ENCODE assay signal across 1 cellular context in the genomic region with DNA sequence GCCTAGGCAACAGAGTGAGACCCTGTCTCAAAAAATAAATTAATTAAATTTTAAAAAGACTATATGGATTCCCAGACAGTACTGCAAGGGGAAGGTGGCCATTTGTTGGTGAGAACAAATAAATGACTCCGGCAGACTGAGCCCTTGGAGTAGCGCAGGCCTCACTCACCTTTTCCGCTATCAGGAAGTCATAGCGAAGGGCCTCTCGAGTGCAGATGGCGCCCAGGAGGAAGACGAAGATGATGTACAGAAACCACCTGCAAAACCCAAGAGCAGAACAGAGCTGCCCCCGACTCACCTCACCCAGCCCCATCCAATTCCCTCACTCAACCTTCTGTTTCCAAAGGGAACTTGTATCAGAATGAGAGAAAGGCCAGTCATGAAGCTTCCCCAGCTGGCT.
TF ChIP-seq lines count a peak whose summit lies in the region.

No MANE protein-coding gene starts in this region.

TF ChIP-seq in IMR-90, 13 proteins besides CTCF, POLR2A, EP300 and RAD21:
- TF ChIP-seq NFE2L2 (IDR thresholded peaks at IDR 0.05; ENCODE audit: low read depth, low read length) (no peak), MAFK (IDR thresholded peaks at IDR 0.05; ENCODE audit: low read depth, low read length) (no peak), BHLHE40 (IDR thresholded peaks at IDR 0.05; ENCODE audit: low read depth, low read length) (no peak), SMC3 (IDR thresholded peaks at IDR 0.05; ENCODE audit: low read depth, low read length) (no peak), RCOR1 (IDR thresholded peaks at IDR 0.05; ENCODE audit: insufficient replicate concordance, low read length) (no peak), FOS (IDR thresholded peaks at IDR 0.05; ENCODE audit: low read depth, low read length) (no peak), MXI1 (IDR thresholded peaks at IDR 0.05; ENCODE audit: borderline replicate concordance, low read depth, low read length) (no peak), CEBPB (IDR thresholded peaks at IDR 0.05; ENCODE audit: low read depth, low read length) (no peak), CHD1 (IDR thresholded peaks at IDR 0.05; ENCODE audit: low read depth, low read length) (no peak), MAZ (IDR thresholded peaks at IDR 0.05; ENCODE audit: borderline replicate concordance, low read depth, low read length) (no peak), RFX5 (IDR thresholded peaks at IDR 0.05; ENCODE audit: low read depth, low read length) (no peak)
- TF ChIP-seq, protein P1, sequence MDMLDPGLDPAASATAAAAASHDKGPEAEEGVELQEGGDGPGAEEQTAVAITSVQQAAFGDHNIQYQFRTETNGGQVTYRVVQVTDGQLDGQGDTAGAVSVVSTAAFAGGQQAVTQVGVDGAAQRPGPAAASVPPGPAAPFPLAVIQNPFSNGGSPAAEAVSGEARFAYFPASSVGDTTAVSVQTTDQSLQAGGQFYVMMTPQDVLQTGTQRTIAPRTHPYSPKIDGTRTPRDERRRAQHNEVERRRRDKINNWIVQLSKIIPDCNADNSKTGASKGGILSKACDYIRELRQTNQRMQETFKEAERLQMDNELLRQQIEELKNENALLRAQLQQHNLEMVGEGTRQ (IDR thresholded peaks at IDR 0.05; ENCODE audit: low read depth, low read length): no peak
- TF ChIP-seq, protein P2, sequence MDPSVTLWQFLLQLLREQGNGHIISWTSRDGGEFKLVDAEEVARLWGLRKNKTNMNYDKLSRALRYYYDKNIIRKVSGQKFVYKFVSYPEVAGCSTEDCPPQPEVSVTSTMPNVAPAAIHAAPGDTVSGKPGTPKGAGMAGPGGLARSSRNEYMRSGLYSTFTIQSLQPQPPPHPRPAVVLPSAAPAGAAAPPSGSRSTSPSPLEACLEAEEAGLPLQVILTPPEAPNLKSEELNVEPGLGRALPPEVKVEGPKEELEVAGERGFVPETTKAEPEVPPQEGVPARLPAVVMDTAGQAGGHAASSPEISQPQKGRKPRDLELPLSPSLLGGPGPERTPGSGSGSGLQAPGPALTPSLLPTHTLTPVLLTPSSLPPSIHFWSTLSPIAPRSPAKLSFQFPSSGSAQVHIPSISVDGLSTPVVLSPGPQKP (IDR thresholded peaks at IDR 0.05; ENCODE audit: borderline replicate concordance, low read depth, low read length): no peak
